8 cellular contexts compared by ENCODE assay signal in genomic region chr14:30656190-30656632, GRCh38. TPM values are rescaled to one million over a fixed set of nuclear protein-coding genes. Genes with fewer than 3 reads are reported as not detected.
DNase-seq lines count a peak whose midpoint lies in the region; ATAC-seq and TF ChIP-seq lines count a peak whose summit lies in the region.

No MANE protein-coding gene starts in this region.

- TF ChIP-seq CTCF in endothelial cell (IDR thresholded peaks at IDR 0.05; ENCODE audit: unreplicated experiment) (peak; percentile 76), mesothelial cell of epicardium (IDR thresholded peaks at IDR 0.05; ENCODE audit: unreplicated experiment) (peak; percentile 31)

- H3K4me1 Mint-ChIP-seq in T-helper 17 cell (no peaks in the 10 kb centered on the region), endothelial cell (ENCODE audit: unreplicated experiment) (no peaks in the 10 kb centered on the region), mesothelial cell of epicardium (no peaks in the 10 kb centered on the region)

- no peaks in the 10 kb centered on the region for H3K9me3 ChIP-seq in T-helper 17 cell (ENCODE audit: control insufficient read depth, low read length, poor library complexity, severe bottlenecking)

- DNase-seq in DMS53 treated with DMSO at 0.1 percent for 48 hours (lab: John Stamatoyannopoulos, UW; ENCODE audit: unreplicated experiment): peak; percentile 9
- DNase-seq in T-helper 17 cell: no peak
- peak; percentile 54 for DNase-seq in endothelial cell (ENCODE audit: low spot score)
- DNase-seq in mesothelial cell of epicardium (ENCODE audit: low spot score in 2 of 2, unreplicated experiment in 2 of 2): no peak

- H3K36me3 Mint-ChIP-seq in T-helper 17 cell (ENCODE audit: low read depth) (peaks cover 4% of the 10 kb centered on the region), endothelial cell (ENCODE audit: low read depth, unreplicated experiment) (peaks cover 7% of the 10 kb centered on the region), mesothelial cell of epicardium (peaks cover 13% of the 10 kb centered on the region)

- no peaks in the 10 kb centered on the region for H3K27me3 Mint-ChIP-seq in T-helper 17 cell
- H3K27me3 Mint-ChIP-seq in endothelial cell (ENCODE audit: unreplicated experiment): no peaks in the 10 kb centered on the region
- H3K27me3 Mint-ChIP-seq in mesothelial cell of epicardium (ENCODE audit: low read depth): no peaks in the 10 kb centered on the region

- ATAC-seq in HG02642 (IDR thresholded peaks at IDR 0.05; ENCODE audit: poor library complexity, unreplicated experiment) (peak; percentile 50), T-helper 17 cell (peak; percentile 57), HG02852 (IDR thresholded peaks at IDR 0.05; ENCODE audit: unreplicated experiment) (no peak), GM18861 (IDR thresholded peaks at IDR 0.05; ENCODE audit: unreplicated experiment) (no peak), GM18868 (IDR thresholded peaks at IDR 0.05; ENCODE audit: unreplicated experiment) (no peak)

- H3K4me3 Mint-ChIP-seq in T-helper 17 cell (no peak overlapping the region), endothelial cell (ENCODE audit: unreplicated experiment) (no peak overlapping the region), mesothelial cell of epicardium (no peak overlapping the region)

- H3K9me3 Mint-ChIP-seq in endothelial cell (ENCODE audit: unreplicated experiment) (no peaks in the 10 kb centered on the region), mesothelial cell of epicardium (no peaks in the 10 kb centered on the region)

- H3K27ac Mint-ChIP-seq in T-helper 17 cell (no peak overlapping the region), endothelial cell (ENCODE audit: unreplicated experiment) (no peak overlapping the region), mesothelial cell of epicardium (no peak overlapping the region)

RNA-seq across cellular contexts. Expression of gene SCFD1, which starts 34.1 kb away (rescaled TPM):
- total RNA-seq in T-helper 17 cell (10 to 100 TPM; 77.3 to 98.0 TPM), endothelial cell (ENCODE audit: unreplicated experiment) (38.7 TPM), mesothelial cell of epicardium (94.6 to 103 TPM (median 99.4 TPM) in 3 replicates)

Comparison
In these comparisons a context has a peak if more than half of its experiments do, and no peak if none do; other contexts are left out.
1. DNase-seq: peak in DMS53 treated with DMSO at 0.1 percent for 48 hours (single experiment) and endothelial cell (single experiment); none in T-helper 17 cell (0 of 3) and mesothelial cell of epicardium (0 of 2).
2. ATAC-seq: peak in HG02642 (single experiment) and T-helper 17 cell (single experiment); none in HG02852 (single experiment), GM18861 (single experiment) and GM18868 (single experiment).